In the genomic region with DNA sequence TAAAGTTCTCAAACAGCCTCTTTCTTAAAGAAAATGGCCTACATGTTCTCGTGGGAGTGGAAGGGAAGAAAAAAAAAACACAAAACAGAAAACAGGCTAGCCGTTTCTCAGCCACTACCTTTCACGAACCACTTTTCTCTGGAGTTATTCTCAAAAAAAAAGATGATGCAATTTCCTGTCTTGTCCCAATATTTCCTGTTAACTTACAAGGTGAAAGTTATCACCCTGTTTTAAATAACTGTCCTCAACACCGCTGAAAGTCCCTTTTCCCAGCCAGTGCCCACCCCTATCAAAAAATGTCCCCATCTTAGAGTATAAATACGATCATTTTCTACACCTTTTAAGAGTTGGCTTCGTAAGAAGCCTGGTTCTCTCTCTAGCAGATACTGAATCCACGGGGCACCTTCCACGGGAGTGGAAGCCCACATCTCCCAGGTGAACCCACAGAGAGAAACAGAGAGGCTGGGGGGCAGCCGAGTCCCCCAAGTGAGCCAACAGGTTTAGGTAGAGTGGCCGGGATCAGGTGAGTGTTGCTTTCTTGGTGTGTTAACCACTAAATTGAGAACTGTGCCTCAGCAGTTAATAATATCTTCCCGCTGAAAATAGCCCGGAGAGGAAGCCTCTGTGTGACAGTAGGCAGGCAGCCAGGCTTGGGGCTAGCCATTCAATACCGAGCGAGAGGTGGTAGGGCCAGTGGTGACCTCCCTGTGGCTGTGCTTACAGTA, we compare ENCODE assay signal across 8 cellular contexts. TPM values are rescaled to one million over a fixed set of nuclear protein-coding genes. Genes with fewer than 3 reads are reported as not detected.
DNase-seq lines count a peak whose midpoint lies in the region; ATAC-seq, FAIRE-seq and TF ChIP-seq lines count a peak whose summit lies in the region.

No MANE protein-coding gene starts in this region.

- ATAC-seq in HG02623 (IDR thresholded peaks at IDR 0.05; ENCODE audit: unreplicated experiment) (peak; percentile 61), pancreas (peak in 3 of 4 donors; percentile 13 to 31 (median 16))

- peaks cover 86% of the 10 kb centered on the region for H3K4me1 Mint-ChIP-seq in endothelial cell (ENCODE audit: unreplicated experiment)

- no peak overlapping the region for H3K4me3 Mint-ChIP-seq in endothelial cell (ENCODE audit: unreplicated experiment)

- no peak for TF ChIP-seq POLR2A in Peyer's patch (IDR thresholded peaks at IDR 0.05)

- H3K36me3 ChIP-seq in Peyer's patch (peaks cover 0 to 5% (median 0%) of the 10 kb centered on the region in 3 donors), pancreas (no peaks in the 10 kb centered on the region), H7 (replicated peaks; ENCODE audit: control insufficient read depth, insufficient read depth, low read length) (peaks cover 9% of the 10 kb centered on the region)

- H3K9me3 Mint-ChIP-seq in endothelial cell (ENCODE audit: unreplicated experiment), result no peaks in the 10 kb centered on the region

- no peak for TF ChIP-seq CTCF in Peyer's patch (IDR thresholded peaks at IDR 0.05)
- TF ChIP-seq CTCF in endothelial cell (IDR thresholded peaks at IDR 0.05; ENCODE audit: unreplicated experiment), result no peak
- no peak for TF ChIP-seq CTCF in pancreas (IDR thresholded peaks at IDR 0.05)

- 60 to 61% methylated on average over 14 of the region's 14 CpGs for WGBS in pancreas, 2 donors

- H3K27ac ChIP-seq in Peyer's patch, result peak overlapping the region; percentile 72 to 86 (median 78)
- peak overlapping the region in 3 of 4 donors; percentile 51 to 88 (median 63) for H3K27ac ChIP-seq in pancreas

- no peak for DNase-seq in GM18507 (ENCODE audit: extremely low spot score, insufficient read length, low read depth)
- peak in 1 of 3 donors; percentile 53 for DNase-seq in Peyer's patch
- DNase-seq in endothelial cell (ENCODE audit: low spot score), result no peak
- DNase-seq in pancreas, result no peak
- no peak for DNase-seq in H7
- no peak for DNase-seq in cerebellum (ENCODE audit: low spot score)
- DNase-seq in NCI-H2227 treated with DMSO at 0.1 percent for 48 hours (lab: John Stamatoyannopoulos, UW), result no peak

- H3K27me3 Mint-ChIP-seq in endothelial cell (ENCODE audit: unreplicated experiment), result peaks cover 2% of the 10 kb centered on the region

- peaks cover 15% of the 10 kb centered on the region for H3K36me3 Mint-ChIP-seq in endothelial cell (ENCODE audit: low read depth, unreplicated experiment)

- no peaks in the 10 kb centered on the region for H3K27me3 ChIP-seq in Peyer's patch
- no peaks in the 10 kb centered on the region for H3K27me3 ChIP-seq in pancreas
- no peaks in the 10 kb centered on the region for H3K27me3 ChIP-seq in H7 (ENCODE audit: control insufficient read depth, insufficient read depth, low read length)

- H3K4me3 ChIP-seq in Peyer's patch (peak overlapping the region in 1 of 4 donors; percentile 5), pancreas (no peak overlapping the region), H7 (ENCODE audit: insufficient read depth, low read depth, low read length) (no peak overlapping the region)

- H3K27ac Mint-ChIP-seq in endothelial cell (ENCODE audit: unreplicated experiment), result peak overlapping the region; percentile 92

- no peaks in the 10 kb centered on the region for H3K9me3 ChIP-seq in Peyer's patch
- H3K9me3 ChIP-seq in pancreas, result no peaks in the 10 kb centered on the region

- peak; percentile 91 for FAIRE-seq in GM18507 (lab: Jason Lieb, UNC)
- peak; percentile 37 for FAIRE-seq in pancreas (lab: Jason Lieb, UNC)

- H3K4me1 ChIP-seq in Peyer's patch (peaks cover 39 to 94% (median 53%) of the 10 kb centered on the region in 4 donors), pancreas (peaks cover 26 to 73% (median 41%) of the 10 kb centered on the region in 3 donors)

- intact Hi-C loops in pancreas (cut with DNase I), result no loop called here

RNA-seq across cellular contexts. Expression of a gene that starts 15.9 kb away (rescaled TPM):
- total RNA-seq in Peyer's patch (100 to 1,000 TPM in 1 of 4 donors, 10 to 100 TPM in 3; 42.9 to 100 (median 68.7) TPM), endothelial cell (ENCODE audit: unreplicated experiment) (30.1 TPM), pancreas (10 to 100 TPM in 2 of 6 donors, 1 to 10 TPM in 4; 5.3 to 22.4 (median 6.8) TPM), cerebellum (14.9 TPM)
- polyA plus RNA-seq in pancreas, result 1 to 10 TPM; 4.2 to 8.2 TPM
- 78.3 and 80.4 TPM in 2 replicates for total RNA-seq in H7 (2014; rRNA removed; shearing (Covaris generic))
